ENCODE assay signal across 26 cellular contexts in the genomic region with DNA sequence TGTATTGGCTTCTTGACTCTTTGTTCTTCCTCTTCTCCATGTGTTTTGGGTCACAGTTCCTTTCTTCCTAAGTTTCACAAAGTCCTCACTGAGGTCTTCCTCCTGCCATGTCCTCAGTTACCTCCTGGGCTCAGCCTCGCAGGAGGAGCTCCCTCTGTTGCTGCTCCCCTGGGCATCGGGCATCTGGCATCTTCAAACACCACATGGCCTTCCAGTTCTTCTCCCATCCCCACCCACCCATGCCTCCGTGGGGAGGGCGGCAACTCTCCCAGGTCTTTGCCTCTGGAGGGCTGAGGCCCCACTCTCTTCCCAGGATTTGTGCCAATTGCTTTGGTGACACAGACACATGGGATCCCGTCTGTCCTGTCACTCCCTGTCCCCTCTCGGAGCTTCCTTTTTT.
"Had no signal": no experiment of that assay in that cellular context is flagged by ENCODE, and none has a peak within 500 bp of the region (broad histone marks: within the 10 kb centered on the region; RNA-seq: fewer than 3 reads in every experiment).

No MANE protein-coding gene starts in this region.

- H3K27ac Mint-ChIP-seq: dendritic cell treated with granulocyte-macrophage colony-stimulating factor and Interleukin-4, amounts not matched to agents 40 ng/mL and 50 ng/mL, for 4 days; endodermal cell; mesothelial cell of epicardium; natural killer cell treated with Interleukin-12 subunit alpha and Interleukin-12 subunit beta and Interleukin-15 and Interleukin-18, amount 100 ng/mL, for 72 hours; stimulated activated naive B cell treated with anti-CD40 and anti-IgM and Interleukin-4, amounts not matched to agents 10 μg/mL and 1 μg/mL and 100 μg/mL, for 72 hours; stimulated activated naive CD8-positive, alpha-beta T cell treated with anti-CD3 and anti-CD28 coated beads, Interleukin-15, Interleukin-2, amounts not matched to agents 100 ng/mL and 50 ng/mL, for 24 hours had no signal

- H3K4me1 Mint-ChIP-seq: endodermal cell; mesothelial cell of epicardium; naive B cell; stimulated activated naive B cell treated with anti-CD40 and anti-IgM and Interleukin-4, amounts not matched to agents 10 μg/mL and 1 μg/mL and 100 μg/mL, for 72 hours had no signal

- H3K4me1 ChIP-seq: colonic mucosa, gastrocnemius medialis, parathyroid adenoma, right atrium auricular region, suprapubic skin, transverse colon, vagina had no signal

- H3K27me3 ChIP-seq: colonic mucosa, gastrocnemius medialis, right atrium auricular region, suprapubic skin, transverse colon, vagina had no signal

- H3K9me3 ChIP-seq: colonic mucosa, gastrocnemius medialis, mucosa of descending colon, neutrophil, prostate gland, right atrium auricular region, suprapubic skin, transverse colon, vagina had no signal

- H3K36me3 Mint-ChIP-seq: mesothelial cell of epicardium; naive B cell; natural killer cell treated with Interleukin-12 subunit alpha and Interleukin-12 subunit beta and Interleukin-15 and Interleukin-18, amount 100 ng/mL, for 72 hours; stimulated activated naive B cell treated with anti-CD40 and anti-IgM and Interleukin-4, amounts not matched to agents 10 μg/mL and 1 μg/mL and 100 μg/mL, for 72 hours had no signal

- H3K27me3 Mint-ChIP-seq: stimulated activated naive CD8-positive, alpha-beta T cell treated with anti-CD3 and anti-CD28 coated beads, Interleukin-15, Interleukin-2, amounts not matched to agents 100 ng/mL and 50 ng/mL, for 24 hours had no signal

- ATAC-seq: esophagus mucosa; gastrocnemius medialis; left lobe of liver; mucosa of descending colon; natural killer cell treated with Interleukin-12 subunit alpha and Interleukin-12 subunit beta and Interleukin-15 and Interleukin-18, amount 100 ng/mL, for 72 hours; sciatic nerve; stimulated activated naive B cell treated with anti-CD40 and anti-IgM and Interleukin-4, amounts not matched to agents 10 μg/mL and 1 μg/mL and 100 μg/mL, for 72 hours had no signal

- DNase-seq: colonic mucosa; effector CD8-positive, alpha-beta T cell; endodermal cell; foreskin fibroblast; gastrocnemius medialis; head of caudate nucleus; mesenchymal stem cell; mucosa of descending colon; naive B cell; stimulated activated naive B cell treated with anti-CD40 and anti-IgM and Interleukin-4, amounts not matched to agents 10 μg/mL and 1 μg/mL and 100 μg/mL, for 72 hours; transverse colon had no signal

- H3K36me3 ChIP-seq: colonic mucosa, gastrocnemius medialis, neutrophil, prostate gland, right atrium auricular region, suprapubic skin, transverse colon, vagina had no signal

- H3K9me3 Mint-ChIP-seq: dendritic cell treated with granulocyte-macrophage colony-stimulating factor and Interleukin-4, amounts not matched to agents 40 ng/mL and 50 ng/mL, for 4 days; natural killer cell treated with Interleukin-12 subunit alpha and Interleukin-12 subunit beta and Interleukin-15 and Interleukin-18, amount 100 ng/mL, for 72 hours; stimulated activated naive CD8-positive, alpha-beta T cell treated with anti-CD3 and anti-CD28 coated beads, Interleukin-15, Interleukin-2, amounts not matched to agents 100 ng/mL and 50 ng/mL, for 24 hours had no signal

- H3K27ac ChIP-seq: colonic mucosa, epithelial cell of prostate, gastrocnemius medialis, neutrophil, parathyroid adenoma, prostate gland, right atrium auricular region, suprapubic skin, transverse colon, vagina had no signal

- H3K4me3 ChIP-seq: colonic mucosa, gastrocnemius medialis, mucosa of descending colon, prostate gland, right atrium auricular region, suprapubic skin, transverse colon, vagina had no signal

- H3K4me3 Mint-ChIP-seq: dendritic cell treated with granulocyte-macrophage colony-stimulating factor and Interleukin-4, amounts not matched to agents 40 ng/mL and 50 ng/mL, for 4 days; endodermal cell; mesothelial cell of epicardium; naive B cell; natural killer cell treated with Interleukin-12 subunit alpha and Interleukin-12 subunit beta and Interleukin-15 and Interleukin-18, amount 100 ng/mL, for 72 hours; neural crest cell; stimulated activated naive B cell treated with anti-CD40 and anti-IgM and Interleukin-4, amounts not matched to agents 10 μg/mL and 1 μg/mL and 100 μg/mL, for 72 hours; stimulated activated naive CD8-positive, alpha-beta T cell treated with anti-CD3 and anti-CD28 coated beads, Interleukin-15, Interleukin-2, amounts not matched to agents 100 ng/mL and 50 ng/mL, for 24 hours had no signal
